In genomic region chr2:64699712-64700111, GRCh38 we compare ENCODE assay signal across 10 cellular contexts. TPM values are rescaled to one million over a fixed set of nuclear protein-coding genes. Genes with fewer than 3 reads are reported as not detected.
DNase-seq lines count a peak whose midpoint lies in the region; ATAC-seq, FAIRE-seq and TF ChIP-seq lines count a peak whose summit lies in the region.
"Had no signal": no experiment of that assay in that cellular context is flagged by ENCODE, and none has a peak within 500 bp of the region (broad histone marks: within the 10 kb centered on the region; RNA-seq: fewer than 3 reads in every experiment).

No MANE protein-coding gene starts in this region.

- H3K27me3 Mint-ChIP-seq in activated CD4-positive, alpha-beta T cell treated with anti-CD3 and anti-CD28 coated beads, Interleukin-2, amount 10 ng/mL, durations not matched to agents 7 days and 5 days = no peaks in the 10 kb centered on the region

- no peak for TF ChIP-seq CTCF in mucosa of descending colon (IDR thresholded peaks at IDR 0.05)

- no peaks in the 10 kb centered on the region for H3K27me3 ChIP-seq in skeletal muscle satellite cell (ENCODE audit: control insufficient read depth, insufficient read depth, low read length)
- H3K27me3 ChIP-seq: esophagus squamous epithelium had no signal

- H3K4me1 ChIP-seq in skeletal muscle satellite cell (ENCODE audit: control insufficient read depth, insufficient read depth, low read length) = peaks cover 53% of the 10 kb centered on the region
- no peaks in the 10 kb centered on the region for H3K4me1 ChIP-seq in mucosa of descending colon (ENCODE audit: low read depth)

- ATAC-seq in GM18508 (IDR thresholded peaks at IDR 0.05; ENCODE audit: insufficient read depth, unreplicated experiment) (peak; percentile 5), HG02642 (IDR thresholded peaks at IDR 0.05; ENCODE audit: poor library complexity, unreplicated experiment) (peak; percentile 27), mucosa of descending colon (no peak)

- intact Hi-C loops in mucosa of descending colon (cut with DNase I, micrococcal nuclease) = no loop called here

- POLR2A ChIA-PET in activated CD4-positive, alpha-beta T cell treated with anti-CD3 and anti-CD28 coated beads, Interleukin-2, amount 10 ng/mL, durations not matched to agents 7 days and 5 days (lab: Charles Lee) = no interaction called here

- peak overlapping the region; percentile 65 for H3K9ac ChIP-seq in skeletal muscle satellite cell (ENCODE audit: low read depth, low read length)

- H3K4me1 Mint-ChIP-seq in activated CD4-positive, alpha-beta T cell treated with anti-CD3 and anti-CD28 coated beads, Interleukin-2, amount 10 ng/mL, durations not matched to agents 7 days and 5 days = peaks cover 52% of the 10 kb centered on the region

- H3K4me2 ChIP-seq in skeletal muscle satellite cell (ENCODE audit: low read length) = peak overlapping the region; percentile 4

- DNase-seq in activated CD4-positive, alpha-beta T cell treated with anti-CD3 and anti-CD28 coated beads, Interleukin-2, amount 10 ng/mL, durations not matched to agents 7 days and 5 days = no peak
- DNase-seq in mucosa of descending colon (no peak), NCI-H187 (lab: John Stamatoyannopoulos, UW) (no peak), frontal cortex (ENCODE audit: low spot score in 2 of 2) (no peak)
- DNase-seq: esophagus squamous epithelium, NCI-H345 had no signal

- FAIRE-seq in frontal cortex (lab: Jason Lieb, UNC) = no peak

- H3K36me3 Mint-ChIP-seq in activated CD4-positive, alpha-beta T cell treated with anti-CD3 and anti-CD28 coated beads, Interleukin-2, amount 10 ng/mL, durations not matched to agents 7 days and 5 days (ENCODE audit: low read depth) = peaks cover 6% of the 10 kb centered on the region

- H3K36me3 ChIP-seq in skeletal muscle satellite cell (ENCODE audit: insufficient read depth, low read length) (no peaks in the 10 kb centered on the region), mucosa of descending colon (ENCODE audit: low read depth) (no peaks in the 10 kb centered on the region)
- H3K36me3 ChIP-seq: esophagus squamous epithelium had no signal

- H3K4me3 ChIP-seq in skeletal muscle satellite cell (ENCODE audit: low read length) = no peak overlapping the region
- H3K4me3 ChIP-seq in mucosa of descending colon = no peak overlapping the region
- H3K4me3 ChIP-seq: esophagus squamous epithelium had no signal

- H3K9me3 Mint-ChIP-seq in activated CD4-positive, alpha-beta T cell treated with anti-CD3 and anti-CD28 coated beads, Interleukin-2, amount 10 ng/mL, durations not matched to agents 7 days and 5 days = peaks cover 3% of the 10 kb centered on the region
- H3K9me3 Mint-ChIP-seq: nephron had no signal

- peak overlapping the region; percentile 31 for H3K27ac Mint-ChIP-seq in activated CD4-positive, alpha-beta T cell treated with anti-CD3 and anti-CD28 coated beads, Interleukin-2, amount 10 ng/mL, durations not matched to agents 7 days and 5 days
- H3K27ac Mint-ChIP-seq: nephron had no signal

- no peaks in the 10 kb centered on the region for H3K9me3 ChIP-seq in skeletal muscle satellite cell (replicated peaks; ENCODE audit: low read length)
- H3K9me3 ChIP-seq in mucosa of descending colon = no peaks in the 10 kb centered on the region
- H3K9me3 ChIP-seq: esophagus squamous epithelium had no signal

- CTCF ChIA-PET in activated CD4-positive, alpha-beta T cell treated with anti-CD3 and anti-CD28 coated beads, Interleukin-2, amount 10 ng/mL, durations not matched to agents 7 days and 5 days (lab: Charles Lee) = no interaction called here

- H3K4me3 Mint-ChIP-seq in activated CD4-positive, alpha-beta T cell treated with anti-CD3 and anti-CD28 coated beads, Interleukin-2, amount 10 ng/mL, durations not matched to agents 7 days and 5 days = no peak overlapping the region
- H3K4me3 Mint-ChIP-seq: nephron had no signal

RNA-seq across cellular contexts. Expression of gene SERTAD2, which starts 46.0 kb away (rescaled TPM):
- 10 to 100 TPM; 16.9 to 18.7 TPM for total RNA-seq in activated CD4-positive, alpha-beta T cell treated with anti-CD3 and anti-CD28 coated beads, Interleukin-2, amount 10 ng/mL, durations not matched to agents 7 days and 5 days
- total RNA-seq in skeletal muscle satellite cell (2012; rRNA removed) = 10.6 and 15.5 TPM in 2 replicates
- total RNA-seq in mucosa of descending colon = 10 to 100 TPM; 17.3 to 20.6 (median 20.6) TPM
- 3.7 TPM for total RNA-seq in frontal cortex
